ENCODE assay signal across 21 cellular contexts in genomic region chr9:6302417-6302816, GRCh38. TPM values are rescaled to one million over a fixed set of nuclear protein-coding genes. Genes with fewer than 3 reads are reported as not detected.
DNase-seq lines count a peak whose midpoint lies in the region; TF ChIP-seq lines count a peak whose summit lies in the region.
"Had no signal": no experiment of that assay in that cellular context is flagged by ENCODE, and none has a peak within 500 bp of the region (broad histone marks: within the 10 kb centered on the region; RNA-seq: fewer than 3 reads in every experiment).

No MANE protein-coding gene starts in this region.

- no peaks in the 10 kb centered on the region for H3K4me1 Mint-ChIP-seq in glutamatergic neuron (ENCODE audit: low read depth, unreplicated experiment)
- H3K4me1 Mint-ChIP-seq: activated naive CD4-positive, alpha-beta T cell treated with anti-CD3 and anti-CD28 coated beads, Interleukin-2, amount 50 U/mL, for 24 hours; CD4-positive, alpha-beta memory T cell had no signal

- H3K27me3 Mint-ChIP-seq in glutamatergic neuron (ENCODE audit: unreplicated experiment): no peaks in the 10 kb centered on the region

- DNase-seq in GM03348 (ENCODE audit: low spot score) (peak; percentile 9), NCI-H226 (peak; percentile 9), epithelial cell of prostate (ENCODE audit: low read depth, low spot score) (peak; percentile 90), non-pigmented ciliary epithelial cell (ENCODE audit: low read depth) (peak; percentile 10), C1 segment of cervical spinal cord (lab: John Stamatoyannopoulos, UW) (no peak), glutamatergic neuron (no peak), SW480 (ENCODE audit: low spot score) (no peak), activated T-cell treated with anti-CD3 and anti-CD28 coated beads for 4 hours (no peak)
- DNase-seq: activated CD8-positive, alpha-beta T cell treated with anti-CD3 and anti-CD28 coated beads, Interleukin-2, amount 10 ng/mL, durations not matched to agents 7 days and 5 days; activated T-cell treated with anti-CD3 and anti-CD28 coated beads, Interleukin-2, amount 50 U/mL, for 48 hours; CD4-positive, alpha-beta memory T cell; cortex of kidney; DMS79; Kasumi-1; left ventricle myocardium inferior; NCI-H2171; retina had no signal

- no peak for TF ChIP-seq CTCF in glutamatergic neuron (IDR thresholded peaks at IDR 0.05; ENCODE audit: partially characterized antibody, unreplicated experiment)

- no peaks in the 10 kb centered on the region for H3K36me3 Mint-ChIP-seq in glutamatergic neuron (ENCODE audit: unreplicated experiment)
- H3K36me3 Mint-ChIP-seq: activated naive CD4-positive, alpha-beta T cell treated with anti-CD3 and anti-CD28 coated beads, Interleukin-2, amount 50 U/mL, for 24 hours; CD4-positive, alpha-beta memory T cell had no signal

- H3K9me3 Mint-ChIP-seq in glutamatergic neuron (ENCODE audit: unreplicated experiment): no peaks in the 10 kb centered on the region
- H3K9me3 Mint-ChIP-seq: activated naive CD4-positive, alpha-beta T cell treated with anti-CD3 and anti-CD28 coated beads, Interleukin-2, amount 50 U/mL, for 24 hours; T-helper 2 cell treated with Interferon-gamma antibody and Interleukin-4, amounts not matched to agents 5 μg/mL and 100 μg/mL, for 36 hours had no signal

- no peak overlapping the region for H3K27ac Mint-ChIP-seq in glutamatergic neuron (ENCODE audit: unreplicated experiment)
- H3K27ac Mint-ChIP-seq: activated CD8-positive, alpha-beta T cell treated with anti-CD3 and anti-CD28 coated beads, Interleukin-2, amount 10 ng/mL, durations not matched to agents 7 days and 5 days; activated naive CD4-positive, alpha-beta T cell treated with anti-CD3 and anti-CD28 coated beads, Interleukin-2, amount 50 U/mL, for 24 hours; CD4-positive, alpha-beta memory T cell; T-helper 2 cell treated with Interferon-gamma antibody and Interleukin-4, amounts not matched to agents 5 μg/mL and 100 μg/mL, for 36 hours had no signal

- H3K4me3 Mint-ChIP-seq in glutamatergic neuron (ENCODE audit: unreplicated experiment): no peak overlapping the region
- H3K4me3 Mint-ChIP-seq: activated CD8-positive, alpha-beta T cell treated with anti-CD3 and anti-CD28 coated beads, Interleukin-2, amount 10 ng/mL, durations not matched to agents 7 days and 5 days; activated naive CD4-positive, alpha-beta T cell treated with anti-CD3 and anti-CD28 coated beads, Interleukin-2, amount 50 U/mL, for 24 hours; CD4-positive, alpha-beta memory T cell; T-helper 2 cell treated with Interferon-gamma antibody and Interleukin-4, amounts not matched to agents 5 μg/mL and 100 μg/mL, for 36 hours had no signal

- H3K27ac ChIP-seq in epithelial cell of prostate: peak overlapping the region; percentile 60
- H3K27ac ChIP-seq: left ventricle myocardium inferior, thoracic aorta had no signal

RNA-seq across cellular contexts. Expression of gene TPD52L3, which starts 25.8 kb away (rescaled TPM):
- total RNA-seq in glutamatergic neuron (ENCODE audit: unreplicated experiment): not detected
- total RNA-seq: activated CD8-positive, alpha-beta T cell treated with anti-CD3 and anti-CD28 coated beads, Interleukin-2, amount 10 ng/mL, durations not matched to agents 7 days and 5 days; CD4-positive, alpha-beta memory T cell; left ventricle myocardium inferior; SK-MEL-5 had no signal

Comparison
In these comparisons a context has a peak if more than half of its experiments do, and no peak if none do; other contexts are left out.
1. DNase-seq: peak in GM03348 (single experiment), NCI-H226 (single experiment), epithelial cell of prostate (single experiment) and non-pigmented ciliary epithelial cell (single experiment); none in C1 segment of cervical spinal cord (0 of 14), glutamatergic neuron (single experiment), SW480 (single experiment) and activated T-cell treated with anti-CD3 and anti-CD28 coated beads for 4 hours (single experiment).